Comparison of ENCODE assay signal across 8 cellular contexts in genomic region chr10:13100349-13101294, GRCh38. TPM values are rescaled to one million over a fixed set of nuclear protein-coding genes. Genes with fewer than 3 reads are reported as not detected.
DNase-seq lines count a peak whose midpoint lies in the region; ATAC-seq and TF ChIP-seq lines count a peak whose summit lies in the region.

No MANE protein-coding gene starts in this region.

- ATAC-seq in GM19035 (IDR thresholded peaks at IDR 0.05; ENCODE audit: unreplicated experiment) (peak; percentile 34), HG03159 (IDR thresholded peaks at IDR 0.05; ENCODE audit: unreplicated experiment) (peak; percentile 37), right lobe of liver (peak; percentile 7 to 20 (median 16))
- ATAC-seq in stimulated activated naive CD8-positive, alpha-beta T cell treated with anti-CD3 and anti-CD28 coated beads, Interleukin-15, Interleukin-2, amounts not matched to agents 100 U/mL and 50 U/mL, for 24 hours, result peak; percentile 26

- H3K27ac ChIP-seq in coronary artery, result peak overlapping the region; percentile 96 to 97
- peak overlapping the region; percentile 87 to 97 (median 91) for H3K27ac ChIP-seq in right lobe of liver

- H3K27me3 ChIP-seq in right lobe of liver, result no peaks in the 10 kb centered on the region

- WGBS in right lobe of liver (ENCODE audit: insufficient coverage, low coverage, low lambda C conversion rate, missing lambda C conversion rate), result 0% methylated on average over 19 of the region's 35 CpGs

- no peak for TF ChIP-seq CTCF in coronary artery (IDR thresholded peaks at IDR 0.05)
- no peak for TF ChIP-seq CTCF in right lobe of liver (IDR thresholded peaks at IDR 0.05)

- TF ChIP-seq POLR2A in right lobe of liver (IDR thresholded peaks at IDR 0.05), result no peak

- DNase-seq in C1 segment of cervical spinal cord (lab: John Stamatoyannopoulos, UW) (peak in 9 of 14 donors; percentile 38 to 63 (median 53)), T-helper 2 cell (peak in 3 of 5 experiments; percentile 11 to 34 (median 27)), coronary artery (ENCODE audit: low spot score) (peak; percentile 78), right lobe of liver (peak; percentile 41 to 64 (median 61)), NOMO-1 (lab: John Stamatoyannopoulos, UW; ENCODE audit: unreplicated experiment in 2 of 2) (no peak)
- peak; percentile 39 for DNase-seq in stimulated activated naive CD8-positive, alpha-beta T cell treated with anti-CD3 and anti-CD28 coated beads, Interleukin-15, Interleukin-2, amounts not matched to agents 100 U/mL and 50 U/mL, for 24 hours

- H3K9me3 ChIP-seq in right lobe of liver, result no peaks in the 10 kb centered on the region

- H3K4me3 ChIP-seq in coronary artery (peak overlapping the region; percentile 87), right lobe of liver (peak overlapping the region; percentile 84 to 91 (median 91))

- intact Hi-C loops in right lobe of liver (cut with DNase I), result no loop called here

- H3K36me3 ChIP-seq in right lobe of liver, result no peaks in the 10 kb centered on the region

- H3K4me1 ChIP-seq in right lobe of liver, result peaks cover 0 to 26% (median 6%) of the 10 kb centered on the region in 4 donors

RNA-seq across cellular contexts. Expression of gene OPTN, which starts 0.7 kb away (rescaled TPM):
- total RNA-seq in right lobe of liver, result 10 to 100 TPM; 30.4 to 70.7 (median 36.9) TPM

Comparison
In these comparisons a context has a peak if more than half of its experiments do, and no peak if none do; other contexts are left out.
1. DNase-seq: peak in C1 segment of cervical spinal cord (9 of 14), T-helper 2 cell (3 of 5), coronary artery (single experiment), right lobe of liver (3 of 3) and stimulated activated naive CD8-positive, alpha-beta T cell treated with anti-CD3 and anti-CD28 coated beads, Interleukin-15, Interleukin-2, amounts not matched to agents 100 U/mL and 50 U/mL, for 24 hours (single experiment); none in NOMO-1 (0 of 2).
2. Peak in every context shown above with its lines, with median percentiles within 50 percentile points of each other: ATAC-seq.